Comparison of ENCODE assay signal across 1 cellular context in genomic region chr7:81623251-81623855, GRCh38.
TF ChIP-seq lines count a peak whose summit lies in the region.

No MANE protein-coding gene starts in this region.

TF ChIP-seq in SK-N-SH, 30 proteins besides CTCF, POLR2A, EP300 and RAD21 (continued from another document):
- no peak for TF ChIP-seq PBX3 (IDR thresholded peaks at IDR 0.05)
- no peak for TF ChIP-seq TEAD4 (IDR thresholded peaks at IDR 0.05; ENCODE audit: borderline replicate concordance, insufficient read depth)
- no peak for TF ChIP-seq EZH2phosphoT487 (IDR thresholded peaks at IDR 0.05; ENCODE audit: borderline replicate concordance, low read depth)
- no peak for TF ChIP-seq SIN3A (IDR thresholded peaks at IDR 0.05; ENCODE audit: borderline replicate concordance, low read depth, low read length)
- TF ChIP-seq RFX5 (IDR thresholded peaks at IDR 0.05; ENCODE audit: low read length): no peak
- TF ChIP-seq JUND (IDR thresholded peaks at IDR 0.05): no peak
- no peak for TF ChIP-seq NFIC (IDR thresholded peaks at IDR 0.05; ENCODE audit: borderline replicate concordance)
